In the genomic region with DNA sequence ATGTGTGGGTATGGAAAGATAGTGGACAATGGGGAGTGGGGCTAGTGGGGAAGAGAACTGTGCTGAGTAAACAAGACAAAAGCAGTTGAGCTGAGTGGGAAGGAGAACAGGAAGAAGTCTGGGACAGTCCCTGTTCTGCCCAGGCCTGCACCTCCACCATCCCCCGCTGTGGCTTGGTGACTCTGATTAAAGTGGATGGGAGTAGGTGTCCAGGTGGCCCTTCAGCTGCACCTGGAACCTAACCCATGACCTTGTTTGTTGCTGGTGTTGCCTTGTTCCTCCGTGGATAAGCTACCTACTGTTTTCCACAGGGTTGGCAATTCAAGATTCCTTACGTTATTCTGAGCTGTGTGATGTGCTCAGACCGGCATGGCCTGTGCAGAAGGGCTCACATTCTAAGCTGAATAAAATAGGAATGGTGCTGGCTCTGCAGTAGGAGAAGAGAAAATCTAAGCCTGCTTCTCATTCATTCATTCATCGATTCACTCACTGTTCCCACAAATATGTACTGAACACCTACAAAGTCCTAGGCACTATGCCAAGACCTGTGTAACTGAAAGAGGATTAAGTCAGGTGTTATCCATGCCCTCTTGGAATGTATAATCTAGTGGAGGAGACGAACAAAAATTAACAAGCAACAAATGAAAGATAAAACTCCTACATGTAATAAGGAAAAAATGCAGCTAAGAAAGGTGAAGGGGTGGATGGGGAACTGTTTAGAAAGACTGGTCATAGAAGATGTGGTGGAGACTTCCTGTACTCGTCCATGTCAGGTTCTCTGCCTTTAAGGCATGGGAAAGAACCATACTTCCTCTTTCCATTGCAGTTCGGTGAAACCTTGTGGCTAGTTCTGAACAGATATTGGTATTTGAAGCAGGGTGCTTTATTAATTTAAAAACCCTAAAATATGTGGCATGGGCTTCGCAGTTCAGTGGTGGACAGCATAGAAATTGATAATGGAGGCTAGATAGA, we compare ENCODE assay signal across 8 cellular contexts. TPM values are rescaled to one million over a fixed set of nuclear protein-coding genes. Genes with fewer than 3 reads are reported as not detected.
DNase-seq lines count a peak whose midpoint lies in the region; ATAC-seq and TF ChIP-seq lines count a peak whose summit lies in the region.

No MANE protein-coding gene starts in this region.

- H3K27ac ChIP-seq in left ventricle myocardium inferior (replicated peaks) (no peak overlapping the region), RWPE2 (ENCODE audit: poor library complexity, severe bottlenecking) (peak overlapping the region; percentile 32), spleen (peak overlapping the region in 5 of 8 donors; percentile 43 to 84 (median 61)), osteoblast (ENCODE audit: low read depth, low read length) (no peak overlapping the region)

- no peaks in the 10 kb centered on the region for H3K4me1 ChIP-seq in left ventricle myocardium inferior
- H3K4me1 ChIP-seq in RWPE2 (ENCODE audit: insufficient read depth, poor library complexity, severe bottlenecking), result peaks cover 31% of the 10 kb centered on the region
- H3K4me1 ChIP-seq in spleen, result peaks cover 0 to 70% (median 42%) of the 10 kb centered on the region in 6 donors
- H3K4me1 ChIP-seq in osteoblast (ENCODE audit: insufficient read depth, low read length), result peaks cover 17% of the 10 kb centered on the region

- TF ChIP-seq POLR2A in spleen (IDR thresholded peaks at IDR 0.05), result no peak

- no peaks in the 10 kb centered on the region for H4K20me1 ChIP-seq in osteoblast (ENCODE audit: insufficient read depth, low read length)

- WGBS in spleen, 5 donors, result 60 to 70% (median 65%) methylated on average over 9 of the region's 9 CpGs

- ATAC-seq in Right ventricle myocardium inferior, result peak; percentile 39
- peak; percentile 92 for ATAC-seq in HG03066 (IDR thresholded peaks at IDR 0.05; ENCODE audit: low read depth, unreplicated experiment)
- peak; percentile 11; the same call in 1 of the 3 replicates for ATAC-seq in RWPE2 (ENCODE audit: low read depth)

- H3K27me3 ChIP-seq in left ventricle myocardium inferior (ENCODE audit: low read depth) (no peaks in the 10 kb centered on the region), RWPE2 (ENCODE audit: insufficient read depth, poor library complexity, severe bottlenecking) (no peaks in the 10 kb centered on the region), spleen (replicated peaks in 1 of 7) (no peaks in the 10 kb centered on the region), osteoblast (ENCODE audit: insufficient read depth, low read length) (no peaks in the 10 kb centered on the region)

- H3K36me3 ChIP-seq in left ventricle myocardium inferior (no peaks in the 10 kb centered on the region), RWPE2 (ENCODE audit: low read depth) (no peaks in the 10 kb centered on the region), spleen (no peaks in the 10 kb centered on the region), osteoblast (ENCODE audit: insufficient read depth, low read length) (no peaks in the 10 kb centered on the region)

- no peak overlapping the region for H3K4me3 ChIP-seq in left ventricle myocardium inferior
- H3K4me3 ChIP-seq in RWPE2 (ENCODE audit: severe bottlenecking), result no peak overlapping the region
- H3K4me3 ChIP-seq in spleen, result peak overlapping the region in 1 of 8 donors; percentile 11
- H3K4me3 ChIP-seq in osteoblast (ENCODE audit: insufficient read depth, low read length), result no peak overlapping the region

- H3K9me3 ChIP-seq in left ventricle myocardium inferior (replicated peaks), result no peaks in the 10 kb centered on the region
- H3K9me3 ChIP-seq in RWPE2 (ENCODE audit: severe bottlenecking), result no peaks in the 10 kb centered on the region
- no peaks in the 10 kb centered on the region for H3K9me3 ChIP-seq in spleen
- no peaks in the 10 kb centered on the region for H3K9me3 ChIP-seq in osteoblast (ENCODE audit: low read depth, low read length)

- intact Hi-C loops in Right ventricle myocardium inferior (cut with DNase I) (no loop called here), left ventricle myocardium inferior (cut with micrococcal nuclease) (no loop called here), spleen (cut with DNase I; ENCODE audit: low total_unique reads) (no loop called here)

- no peaks in the 10 kb centered on the region for H3K79me2 ChIP-seq in osteoblast (ENCODE audit: insufficient read depth, low read length)

- H2AFZ ChIP-seq in osteoblast (ENCODE audit: low read length), result no peak overlapping the region

- TF ChIP-seq CTCF in left ventricle myocardium inferior (IDR thresholded peaks at IDR 0.05; ENCODE audit: borderline replicate concordance) (no peak), RWPE2 (IDR thresholded peaks at IDR 0.05; ENCODE audit: poor library complexity, severe bottlenecking) (no peak), spleen (IDR thresholded peaks at IDR 0.05 in 8 of 11, conservative IDR thresholded peaks at IDR 0.05 in 3 of 11) (no peak), osteoblast (IDR thresholded peaks at IDR 0.05; ENCODE audit: extremely low read depth, low read depth, low read length) (no peak)

- DNase-seq in Right ventricle myocardium inferior (ENCODE audit: missing footprints) (peak; percentile 61), left ventricle myocardium inferior (no peak), RWPE2 (ENCODE audit: low spot score) (no peak), spleen (peak; percentile 80), NCI-H1436 (lab: John Stamatoyannopoulos, UW) (no peak), osteoblast (ENCODE audit: insufficient read length, low spot score, missing footprints) (no peak)
- DNase-seq in stimulated activated CD4-positive, alpha-beta T cell treated with anti-CD3 and anti-CD28 coated beads, Interleukin-15, amount 100 ng/mL, for 24 hours, result no peak

- no peak overlapping the region for H3K4me2 ChIP-seq in osteoblast (ENCODE audit: insufficient read depth, low read length)

RNA-seq across cellular contexts. Expression of a gene that starts 10.1 kb away (rescaled TPM):
- total RNA-seq in Right ventricle myocardium inferior, result 2.9 TPM
- 1.7 TPM for total RNA-seq in left ventricle myocardium inferior
- total RNA-seq in spleen, result 100 to 1,000 TPM in 6 of 7 donors, 10 to 100 TPM in 1; 84.2 to 212 (median 168) TPM
- polyA plus RNA-seq in spleen, result 100 to 1,000 TPM; 157 to 209 (median 171) TPM
- total RNA-seq in osteoblast, result 0.72 and 0.88 TPM in 2 replicates

Comparison
In these comparisons a context has a peak if more than half of its experiments do, and no peak if none do; other contexts are left out.
1. DNase-seq: peak in Right ventricle myocardium inferior (single experiment) and spleen (single experiment); none in left ventricle myocardium inferior (single experiment), RWPE2 (single experiment), NCI-H1436 (single experiment), osteoblast (single experiment) and stimulated activated CD4-positive, alpha-beta T cell treated with anti-CD3 and anti-CD28 coated beads, Interleukin-15, amount 100 ng/mL, for 24 hours (single experiment).
2. ATAC-seq: peak in every context shown above with its lines; median percentile 92 in HG03066; 39 in Right ventricle myocardium inferior; 11 in RWPE2.
3. H3K27ac ChIP-seq: peak in RWPE2 (single experiment) and spleen (5 of 8); none in left ventricle myocardium inferior (single experiment) and osteoblast (single experiment).
4. RNA of a gene that starts 10.1 kb away (total RNA-seq): 84.2 to 212 TPM in spleen; 2.9 TPM in Right ventricle myocardium inferior (single experiment), 1.7 TPM in left ventricle myocardium inferior (single experiment) and 0.72 to 0.88 TPM in osteoblast; every median in the first group is over 10 times any median in the second.